ENCODE assay signal across 1 cellular context in genomic region chr1:23343246-23344110, GRCh38.
TF ChIP-seq lines count a peak whose summit lies in the region.

No MANE protein-coding gene starts in this region.

TF ChIP-seq in SK-N-SH, 30 proteins besides CTCF, POLR2A, EP300 and RAD21 (continued from another document):
- TF ChIP-seq ZBTB33 (IDR thresholded peaks at IDR 0.05; ENCODE audit: borderline replicate concordance, low read depth) (no peak), TAF1 (IDR thresholded peaks at IDR 0.05; ENCODE audit: borderline replicate concordance, low read depth, low read length) (peak; percentile 1; the same call in 1 of the 2 replicates), FOXM1 (IDR thresholded peaks at IDR 0.05; ENCODE audit: low read depth) (no peak), USF1 (IDR thresholded peaks at IDR 0.05; ENCODE audit: borderline replicate concordance, low read depth) (no peak), TCF12 (IDR thresholded peaks at IDR 0.05) (no peak), FOXJ3 (CRISPR knock-in tag; IDR thresholded peaks at IDR 0.05) (no peak; the same call in 1 of the 2 replicates), CHD2 (IDR thresholded peaks at IDR 0.05; ENCODE audit: low read length, partially characterized antibody) (no peak), RCOR1 (IDR thresholded peaks at IDR 0.05; ENCODE audit: low read length) (no peak), JUND (IDR thresholded peaks at IDR 0.05) (peak; percentile 15; the same call in 1 of the 2 replicates), MAX (IDR thresholded peaks at IDR 0.05; ENCODE audit: low read depth) (peak; percentile 5; the same call in 1 of the 2 replicates), NFIC (IDR thresholded peaks at IDR 0.05; ENCODE audit: borderline replicate concordance) (no peak)
- TF ChIP-seq, protein P1, sequence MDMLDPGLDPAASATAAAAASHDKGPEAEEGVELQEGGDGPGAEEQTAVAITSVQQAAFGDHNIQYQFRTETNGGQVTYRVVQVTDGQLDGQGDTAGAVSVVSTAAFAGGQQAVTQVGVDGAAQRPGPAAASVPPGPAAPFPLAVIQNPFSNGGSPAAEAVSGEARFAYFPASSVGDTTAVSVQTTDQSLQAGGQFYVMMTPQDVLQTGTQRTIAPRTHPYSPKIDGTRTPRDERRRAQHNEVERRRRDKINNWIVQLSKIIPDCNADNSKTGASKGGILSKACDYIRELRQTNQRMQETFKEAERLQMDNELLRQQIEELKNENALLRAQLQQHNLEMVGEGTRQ (IDR thresholded peaks at IDR 0.05; ENCODE audit: borderline replicate concordance, low read depth, low read length), result no peak
- TF ChIP-seq, protein P2, sequence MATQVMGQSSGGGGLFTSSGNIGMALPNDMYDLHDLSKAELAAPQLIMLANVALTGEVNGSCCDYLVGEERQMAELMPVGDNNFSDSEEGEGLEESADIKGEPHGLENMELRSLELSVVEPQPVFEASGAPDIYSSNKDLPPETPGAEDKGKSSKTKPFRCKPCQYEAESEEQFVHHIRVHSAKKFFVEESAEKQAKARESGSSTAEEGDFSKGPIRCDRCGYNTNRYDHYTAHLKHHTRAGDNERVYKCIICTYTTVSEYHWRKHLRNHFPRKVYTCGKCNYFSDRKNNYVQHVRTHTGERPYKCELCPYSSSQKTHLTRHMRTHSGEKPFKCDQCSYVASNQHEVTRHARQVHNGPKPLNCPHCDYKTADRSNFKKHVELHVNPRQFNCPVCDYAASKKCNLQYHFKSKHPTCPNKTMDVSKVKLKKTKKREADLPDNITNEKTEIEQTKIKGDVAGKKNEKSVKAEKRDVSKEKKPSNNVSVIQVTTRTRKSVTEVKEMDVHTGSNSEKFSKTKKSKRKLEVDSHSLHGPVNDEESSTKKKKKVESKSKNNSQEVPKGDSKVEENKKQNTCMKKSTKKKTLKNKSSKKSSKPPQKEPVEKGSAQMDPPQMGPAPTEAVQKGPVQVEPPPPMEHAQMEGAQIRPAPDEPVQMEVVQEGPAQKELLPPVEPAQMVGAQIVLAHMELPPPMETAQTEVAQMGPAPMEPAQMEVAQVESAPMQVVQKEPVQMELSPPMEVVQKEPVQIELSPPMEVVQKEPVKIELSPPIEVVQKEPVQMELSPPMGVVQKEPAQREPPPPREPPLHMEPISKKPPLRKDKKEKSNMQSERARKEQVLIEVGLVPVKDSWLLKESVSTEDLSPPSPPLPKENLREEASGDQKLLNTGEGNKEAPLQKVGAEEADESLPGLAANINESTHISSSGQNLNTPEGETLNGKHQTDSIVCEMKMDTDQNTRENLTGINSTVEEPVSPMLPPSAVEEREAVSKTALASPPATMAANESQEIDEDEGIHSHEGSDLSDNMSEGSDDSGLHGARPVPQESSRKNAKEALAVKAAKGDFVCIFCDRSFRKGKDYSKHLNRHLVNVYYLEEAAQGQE (IDR thresholded peaks at IDR 0.05; ENCODE audit: low read depth, low read length), result no peak
- TF ChIP-seq, protein P3, sequence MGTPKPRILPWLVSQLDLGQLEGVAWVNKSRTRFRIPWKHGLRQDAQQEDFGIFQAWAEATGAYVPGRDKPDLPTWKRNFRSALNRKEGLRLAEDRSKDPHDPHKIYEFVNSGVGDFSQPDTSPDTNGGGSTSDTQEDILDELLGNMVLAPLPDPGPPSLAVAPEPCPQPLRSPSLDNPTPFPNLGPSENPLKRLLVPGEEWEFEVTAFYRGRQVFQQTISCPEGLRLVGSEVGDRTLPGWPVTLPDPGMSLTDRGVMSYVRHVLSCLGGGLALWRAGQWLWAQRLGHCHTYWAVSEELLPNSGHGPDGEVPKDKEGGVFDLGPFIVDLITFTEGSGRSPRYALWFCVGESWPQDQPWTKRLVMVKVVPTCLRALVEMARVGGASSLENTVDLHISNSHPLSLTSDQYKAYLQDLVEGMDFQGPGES (IDR thresholded peaks at IDR 0.05; ENCODE audit: low read depth, low read length), result no peak
